ENCODE assay signal across 18 cellular contexts in the genomic region with DNA sequence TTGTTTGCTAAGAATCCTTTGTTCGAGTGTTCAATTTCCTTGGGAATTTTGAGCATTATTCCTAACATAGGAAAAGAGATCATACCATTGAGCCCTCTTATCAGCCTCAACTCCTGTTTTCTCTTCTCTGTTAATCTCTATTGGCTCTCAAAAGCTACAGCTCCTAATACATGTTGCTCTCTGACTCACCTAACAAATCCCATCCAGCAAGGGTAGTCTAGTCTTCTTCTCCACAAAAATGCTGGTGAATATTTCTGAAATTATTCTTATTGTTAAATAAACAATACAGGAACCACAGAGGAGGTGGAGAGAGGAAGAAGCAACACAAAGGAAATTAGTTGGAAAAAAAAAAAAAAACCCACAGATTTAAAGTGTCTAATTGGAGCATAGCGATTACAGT.
DNase-seq lines count a peak whose midpoint lies in the region; ATAC-seq, FAIRE-seq and TF ChIP-seq lines count a peak whose summit lies in the region.
"Had no signal": no experiment of that assay in that cellular context is flagged by ENCODE, and none has a peak within 500 bp of the region (broad histone marks: within the 10 kb centered on the region; RNA-seq: fewer than 3 reads in every experiment).

No MANE protein-coding gene starts in this region.

- DNase-seq in AG08395 (ENCODE audit: low spot score) (peak; percentile 64), H54 (ENCODE audit: insufficient read length, low spot score) (peak; percentile 3), astrocyte of the spinal cord (ENCODE audit: low read depth, low spot score) (peak; percentile 77), keratinocyte (ENCODE audit: low read depth, low spot score) (no peak), NCI-H748 treated with DMSO at 0.1 percent for 48 hours (lab: John Stamatoyannopoulos, UW) (no peak), OCI-M2 (lab: John Stamatoyannopoulos, UW; ENCODE audit: unreplicated experiment) (no peak)
- DNase-seq: activated CD4-positive, alpha-beta T cell treated with anti-CD3 and anti-CD28 coated beads, Interleukin-2, amount 50 U/mL, for 4 hours; adrenal gland; left cardiac atrium; NCI-H187 treated with DMSO at 0.1 percent for 48 hours; NCI-H524; pancreas; upper lobe of left lung had no signal

- no peaks in the 10 kb centered on the region for H3K36me3 ChIP-seq in keratinocyte (ENCODE audit: control insufficient read depth in 2 of 2, extremely low read depth in 1 of 2, insufficient read depth in 2 of 2, low read length in 2 of 2)
- H3K36me3 ChIP-seq: adrenal gland, pancreas, upper lobe of left lung had no signal

- TF ChIP-seq CTCF in astrocyte of the spinal cord (IDR thresholded peaks at IDR 0.05; ENCODE audit: low read depth, low read length): no peak
- TF ChIP-seq CTCF in keratinocyte (optimal IDR thresholded peaks at IDR 0.05 in 1 of 3, IDR thresholded peaks at IDR 0.05 in 1 of 3, conservative IDR thresholded peaks at IDR 0.05 in 1 of 3; ENCODE audit: extremely low read depth in 1 of 3, insufficient read depth in 2 of 3, low read length in 3 of 3): no peak

- H3K27ac ChIP-seq in keratinocyte (ENCODE audit: control insufficient read depth, insufficient read depth, low read length): no peak overlapping the region
- H3K27ac ChIP-seq: adrenal gland, hepatocyte, pancreas, upper lobe of left lung had no signal

- H3K79me2 ChIP-seq in keratinocyte (ENCODE audit: control insufficient read depth, insufficient read depth, low read length): no peaks in the 10 kb centered on the region
- H3K79me2 ChIP-seq: hepatocyte had no signal

- TF ChIP-seq POLR2A in H54 (IDR thresholded peaks at IDR 0.05; ENCODE audit: low read depth, low read length): no peak

- no peak overlapping the region for H3K9ac ChIP-seq in keratinocyte (ENCODE audit: control insufficient read depth, extremely low read depth, insufficient read depth, low read length)

- peak overlapping the region; percentile 12 for H3K4me2 ChIP-seq in keratinocyte (ENCODE audit: control insufficient read depth, extremely low read depth, insufficient read depth, low read depth, low read length)
- H3K4me2 ChIP-seq: hepatocyte had no signal

- FAIRE-seq in H54 (lab: Jason Lieb, UNC): peak; percentile 64
- no peak for FAIRE-seq in keratinocyte (lab: Jason Lieb, UNC)
- FAIRE-seq: pancreas, TTC549 had no signal

- H2AFZ ChIP-seq in keratinocyte (ENCODE audit: control insufficient read depth, low read length): no peak overlapping the region
- H2AFZ ChIP-seq: hepatocyte had no signal

- H4K20me1 ChIP-seq in keratinocyte (ENCODE audit: control insufficient read depth, extremely low read depth, insufficient read depth, low read length): no peaks in the 10 kb centered on the region

- H3K9me3 ChIP-seq in keratinocyte (ENCODE audit: control insufficient read depth, low read depth, low read length): no peaks in the 10 kb centered on the region
- H3K9me3 ChIP-seq: adrenal gland, pancreas, upper lobe of left lung had no signal

- H3K4me1 ChIP-seq in keratinocyte (ENCODE audit: control insufficient read depth, extremely low read depth, insufficient read depth, low read length): peaks cover 13% of the 10 kb centered on the region
- H3K4me1 ChIP-seq: upper lobe of left lung had no signal

- no peaks in the 10 kb centered on the region for H3K27me3 ChIP-seq in keratinocyte (ENCODE audit: control insufficient read depth, extremely low read depth, insufficient read depth, low read length)
- H3K27me3 ChIP-seq: adrenal gland, hepatocyte, pancreas, upper lobe of left lung had no signal

- in situ Hi-C loops in astrocyte of the spinal cord (cut with HindIII; ENCODE audit: low sequenced_read_pairs): no loop called here

- no peak overlapping the region for H3K4me3 ChIP-seq in astrocyte of the spinal cord (ENCODE audit: low read depth, low read length)
- H3K4me3 ChIP-seq in keratinocyte (ENCODE audit: control insufficient read depth in 2 of 3, extremely low read depth in 1 of 3, insufficient read depth in 2 of 3, low read depth in 1 of 3, low read length in 3 of 3): peak overlapping the region in 1 of 3 experiments; percentile 4
- H3K4me3 ChIP-seq: adrenal gland, hepatocyte, pancreas, upper lobe of left lung had no signal

- dilution Hi-C loops in keratinocyte (cut with MboI; ENCODE audit: extremely low pct_ligation_motif_present, low sequenced_read_pairs): no loop called here

- no peak for ATAC-seq in GM18511 (IDR thresholded peaks at IDR 0.05; ENCODE audit: unreplicated experiment)
- no peak for ATAC-seq in GM19467 (IDR thresholded peaks at IDR 0.05; ENCODE audit: unreplicated experiment)
- ATAC-seq: left cardiac atrium; pancreas; stimulated activated effector memory CD8-positive, alpha-beta T cell treated with anti-CD3 and anti-CD28 coated beads, Interleukin-12 subunit alpha, Interleukin-12 subunit beta, amount 100 ng/mL, for 72 hours had no signal

- no peaks in the 10 kb centered on the region for H3K9me1 ChIP-seq in keratinocyte (ENCODE audit: control insufficient read depth, extremely low read depth, insufficient read depth, low read length)

Comparison
In these comparisons a context has a peak if more than half of its experiments do, and no peak if none do; other contexts are left out.
1. DNase-seq: peak in AG08395 (single experiment), H54 (single experiment) and astrocyte of the spinal cord (single experiment); none in keratinocyte (single experiment), NCI-H748 treated with DMSO at 0.1 percent for 48 hours (single experiment) and OCI-M2 (single experiment).